In the genomic region with DNA sequence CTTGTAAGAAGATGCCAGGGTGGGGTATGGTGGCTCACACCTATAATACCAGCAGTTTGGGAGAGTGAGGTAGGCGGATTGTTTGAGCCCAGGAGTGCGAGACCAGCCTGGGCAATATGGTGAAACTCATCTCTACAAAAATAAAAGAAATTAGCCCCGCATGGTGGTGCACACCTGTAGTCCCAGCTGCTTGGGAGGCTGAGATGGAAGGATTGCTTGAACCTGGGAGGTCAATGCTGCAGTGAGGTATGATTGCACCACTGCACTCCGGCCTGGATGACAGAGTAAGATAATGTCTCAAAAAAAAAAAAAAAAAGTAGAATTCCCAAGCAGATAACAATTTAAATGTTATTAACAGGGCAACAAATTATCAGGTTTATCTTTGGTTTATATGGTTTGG, we compare ENCODE assay signal across 8 cellular contexts.
"Had no signal": no experiment of that assay in that cellular context is flagged by ENCODE, and none has a peak within 500 bp of the region (broad histone marks: within the 10 kb centered on the region; RNA-seq: fewer than 3 reads in every experiment).

No MANE protein-coding gene starts in this region.

- H3K27ac ChIP-seq: GM23248 had no signal

- H3K9me3 ChIP-seq: HAP-1 had no signal

- H2AFZ ChIP-seq: GM23248 had no signal

- H3K36me3 ChIP-seq: HAP-1 had no signal

- DNase-seq: GOT3, H7, HFFc6, IMR-90, KG1 had no signal

- H3K9ac ChIP-seq: GM23248 had no signal

- H3K4me3 ChIP-seq: GM23248, HAP-1, K562 had no signal
